In the genomic region with DNA sequence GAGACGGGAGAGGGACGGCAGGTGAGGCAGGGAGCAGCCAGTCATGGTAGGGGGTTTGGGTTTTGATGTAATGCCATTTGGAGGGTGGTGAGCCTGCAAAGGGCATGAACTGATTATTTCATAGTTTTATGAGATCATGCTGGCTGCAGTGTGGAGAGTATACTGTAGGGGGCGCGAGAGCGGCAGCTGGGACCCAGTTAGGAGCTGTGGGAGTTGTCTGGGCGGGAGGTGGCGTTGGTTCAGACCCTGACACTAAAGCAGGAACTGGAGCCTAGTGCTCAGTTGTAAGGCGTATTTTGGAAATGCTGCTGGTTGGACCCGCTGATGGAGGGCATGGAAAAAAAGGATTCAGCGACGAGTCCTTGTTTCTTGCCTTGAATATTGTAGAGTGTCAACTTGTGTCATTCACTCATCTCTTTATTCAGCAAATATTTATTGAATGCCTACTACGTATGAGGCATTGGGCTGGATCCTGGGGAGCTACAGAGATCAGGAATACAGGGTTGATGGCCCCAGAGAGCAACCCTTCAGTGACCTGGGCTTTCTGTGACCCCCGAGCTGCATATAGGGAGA, we compare ENCODE assay signal across 1 cellular context.
A peak's percentile ranks its signal among the peaks of the same experiment; 100 is the strongest.
TF ChIP-seq lines count a peak whose summit lies in the region.

No MANE protein-coding gene starts in this region.

TF ChIP-seq in HepG2, 621 proteins besides CTCF, POLR2A, EP300 and RAD21 (continued from another document and continues in another):
- peak; percentile 44; the same call in 1 of the 2 replicates for TF ChIP-seq BHLHE40 (IDR thresholded peaks at IDR 0.05; ENCODE audit: low read length)
- TF ChIP-seq, protein P1, sequence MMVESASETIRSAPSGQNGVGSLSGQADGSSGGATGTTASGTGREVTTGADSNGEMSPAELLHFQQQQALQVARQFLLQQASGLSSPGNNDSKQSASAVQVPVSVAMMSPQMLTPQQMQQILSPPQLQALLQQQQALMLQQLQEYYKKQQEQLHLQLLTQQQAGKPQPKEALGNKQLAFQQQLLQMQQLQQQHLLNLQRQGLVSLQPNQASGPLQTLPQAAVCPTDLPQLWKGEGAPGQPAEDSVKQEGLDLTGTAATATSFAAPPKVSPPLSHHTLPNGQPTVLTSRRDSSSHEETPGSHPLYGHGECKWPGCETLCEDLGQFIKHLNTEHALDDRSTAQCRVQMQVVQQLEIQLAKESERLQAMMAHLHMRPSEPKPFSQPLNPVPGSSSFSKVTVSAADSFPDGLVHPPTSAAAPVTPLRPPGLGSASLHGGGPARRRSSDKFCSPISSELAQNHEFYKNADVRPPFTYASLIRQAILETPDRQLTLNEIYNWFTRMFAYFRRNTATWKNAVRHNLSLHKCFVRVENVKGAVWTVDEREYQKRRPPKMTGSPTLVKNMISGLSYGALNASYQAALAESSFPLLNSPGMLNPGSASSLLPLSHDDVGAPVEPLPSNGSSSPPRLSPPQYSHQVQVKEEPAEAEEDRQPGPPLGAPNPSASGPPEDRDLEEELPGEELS (CRISPR knock-in tag; IDR thresholded peaks at IDR 0.05) = no peak
- no peak for TF ChIP-seq ZNF225 (CRISPR knock-in tag; IDR thresholded peaks at IDR 0.05)
- 0 out of 2 replicates have a peak, but pooled peaks have one; percentile 22 for TF ChIP-seq MXD4 (CRISPR knock-in tag; IDR thresholded peaks at IDR 0.05)
- no peak for TF ChIP-seq ZNF205 (CRISPR knock-in tag; IDR thresholded peaks at IDR 0.05)
- TF ChIP-seq NFYB (CRISPR knock-in tag; IDR thresholded peaks at IDR 0.05) = no peak
- TF ChIP-seq TGIF2 (CRISPR knock-in tag; IDR thresholded peaks at IDR 0.05) = no peak
- TF ChIP-seq, protein P2, sequence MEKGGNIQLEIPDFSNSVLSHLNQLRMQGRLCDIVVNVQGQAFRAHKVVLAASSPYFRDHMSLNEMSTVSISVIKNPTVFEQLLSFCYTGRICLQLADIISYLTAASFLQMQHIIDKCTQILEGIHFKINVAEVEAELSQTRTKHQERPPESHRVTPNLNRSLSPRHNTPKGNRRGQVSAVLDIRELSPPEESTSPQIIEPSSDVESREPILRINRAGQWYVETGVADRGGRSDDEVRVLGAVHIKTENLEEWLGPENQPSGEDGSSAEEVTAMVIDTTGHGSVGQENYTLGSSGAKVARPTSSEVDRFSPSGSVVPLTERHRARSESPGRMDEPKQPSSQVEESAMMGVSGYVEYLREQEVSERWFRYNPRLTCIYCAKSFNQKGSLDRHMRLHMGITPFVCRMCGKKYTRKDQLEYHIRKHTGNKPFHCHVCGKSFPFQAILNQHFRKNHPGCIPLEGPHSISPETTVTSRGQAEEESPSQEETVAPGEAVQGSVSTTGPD (CRISPR knock-in tag; IDR thresholded peaks at IDR 0.05) = no peak
- TF ChIP-seq IRF2 (CRISPR knock-in tag; IDR thresholded peaks at IDR 0.05) = 0 out of 2 replicates have a peak, but pooled peaks have one; percentile 51
- TF ChIP-seq IRX3 (CRISPR knock-in tag; IDR thresholded peaks at IDR 0.05; ENCODE audit: borderline replicate concordance, low read depth) = no peak
- TF ChIP-seq KLF16 (CRISPR knock-in tag; IDR thresholded peaks at IDR 0.05) = 0 out of 4 replicates have a peak, but pooled peaks of 1 of the 2 experiments have one; percentile 27
- no peak for TF ChIP-seq ZNF24 (IDR thresholded peaks at IDR 0.05)
- TF ChIP-seq ZNF569 (CRISPR knock-in tag; IDR thresholded peaks at IDR 0.05; ENCODE audit: borderline replicate concordance) = no peak
- TF ChIP-seq ATF7 (IDR thresholded peaks at IDR 0.05) = no peak
- TF ChIP-seq ATF7 (CRISPR knock-in tag; IDR thresholded peaks at IDR 0.05) = no peak
- TF ChIP-seq MIXL1 (CRISPR knock-in tag; IDR thresholded peaks at IDR 0.05) = 0 out of 2 replicates have a peak, but pooled peaks have one; percentile 36
- no peak for TF ChIP-seq CENPX (CRISPR knock-in tag; IDR thresholded peaks at IDR 0.05)
- no peak for TF ChIP-seq NAIF1 (CRISPR knock-in tag; IDR thresholded peaks at IDR 0.05; ENCODE audit: borderline replicate concordance)
- no peak for TF ChIP-seq ZNF430 (CRISPR knock-in tag; IDR thresholded peaks at IDR 0.05)
- TF ChIP-seq ELF3 (CRISPR knock-in tag; IDR thresholded peaks at IDR 0.05) = peak; percentile 44; the same call in 1 of the 2 replicates
- TF ChIP-seq PHF20 (CRISPR knock-in tag; IDR thresholded peaks at IDR 0.05) = no peak
- 0 out of 2 replicates have a peak, but pooled peaks have one; percentile 23 for TF ChIP-seq PHF8 (CRISPR knock-in tag; IDR thresholded peaks at IDR 0.05)
- no peak for TF ChIP-seq ZNF230 (CRISPR knock-in tag; IDR thresholded peaks at IDR 0.05)
- TF ChIP-seq ZNF274 (CRISPR knock-in tag; IDR thresholded peaks at IDR 0.05) = 0 out of 2 replicates have a peak, but pooled peaks have one; percentile 56
- TF ChIP-seq HNRNPH1 (optimal IDR thresholded peaks at IDR 0.05; ENCODE audit: low read depth, low read length) = no peak
- TF ChIP-seq, protein P3, sequence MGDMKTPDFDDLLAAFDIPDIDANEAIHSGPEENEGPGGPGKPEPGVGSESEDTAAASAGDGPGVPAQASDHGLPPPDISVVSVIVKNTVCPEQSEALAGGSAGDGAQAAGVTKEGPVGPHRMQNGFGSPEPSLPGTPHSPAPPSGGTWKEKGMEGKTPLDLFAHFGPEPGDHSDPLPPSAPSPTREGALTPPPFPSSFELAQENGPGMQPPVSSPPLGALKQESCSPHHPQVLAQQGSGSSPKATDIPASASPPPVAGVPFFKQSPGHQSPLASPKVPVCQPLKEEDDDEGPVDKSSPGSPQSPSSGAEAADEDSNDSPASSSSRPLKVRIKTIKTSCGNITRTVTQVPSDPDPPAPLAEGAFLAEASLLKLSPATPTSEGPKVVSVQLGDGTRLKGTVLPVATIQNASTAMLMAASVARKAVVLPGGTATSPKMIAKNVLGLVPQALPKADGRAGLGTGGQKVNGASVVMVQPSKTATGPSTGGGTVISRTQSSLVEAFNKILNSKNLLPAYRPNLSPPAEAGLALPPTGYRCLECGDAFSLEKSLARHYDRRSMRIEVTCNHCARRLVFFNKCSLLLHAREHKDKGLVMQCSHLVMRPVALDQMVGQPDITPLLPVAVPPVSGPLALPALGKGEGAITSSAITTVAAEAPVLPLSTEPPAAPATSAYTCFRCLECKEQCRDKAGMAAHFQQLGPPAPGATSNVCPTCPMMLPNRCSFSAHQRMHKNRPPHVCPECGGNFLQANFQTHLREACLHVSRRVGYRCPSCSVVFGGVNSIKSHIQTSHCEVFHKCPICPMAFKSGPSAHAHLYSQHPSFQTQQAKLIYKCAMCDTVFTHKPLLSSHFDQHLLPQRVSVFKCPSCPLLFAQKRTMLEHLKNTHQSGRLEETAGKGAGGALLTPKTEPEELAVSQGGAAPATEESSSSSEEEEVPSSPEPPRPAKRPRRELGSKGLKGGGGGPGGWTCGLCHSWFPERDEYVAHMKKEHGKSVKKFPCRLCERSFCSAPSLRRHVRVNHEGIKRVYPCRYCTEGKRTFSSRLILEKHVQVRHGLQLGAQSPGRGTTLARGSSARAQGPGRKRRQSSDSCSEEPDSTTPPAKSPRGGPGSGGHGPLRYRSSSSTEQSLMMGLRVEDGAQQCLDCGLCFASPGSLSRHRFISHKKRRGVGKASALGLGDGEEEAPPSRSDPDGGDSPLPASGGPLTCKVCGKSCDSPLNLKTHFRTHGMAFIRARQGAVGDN (CRISPR knock-in tag; IDR thresholded peaks at IDR 0.05) = peak; percentile 32; the same call in 1 of the 2 replicates
- TF ChIP-seq MAZ (IDR thresholded peaks at IDR 0.05; ENCODE audit: borderline replicate concordance, low read depth, low read length) = peak; percentile 59; the same call in 1 of the 2 replicates
- TF ChIP-seq MAZ (CRISPR knock-in tag; IDR thresholded peaks at IDR 0.05; ENCODE audit: low read depth) = no peak
- peak; percentile 60; the same call in 1 of the 2 replicates for TF ChIP-seq ZNF501 (CRISPR knock-in tag; IDR thresholded peaks at IDR 0.05)
- TF ChIP-seq KMT2A (CRISPR knock-in tag; IDR thresholded peaks at IDR 0.05) = no peak
- TF ChIP-seq, protein P4, sequence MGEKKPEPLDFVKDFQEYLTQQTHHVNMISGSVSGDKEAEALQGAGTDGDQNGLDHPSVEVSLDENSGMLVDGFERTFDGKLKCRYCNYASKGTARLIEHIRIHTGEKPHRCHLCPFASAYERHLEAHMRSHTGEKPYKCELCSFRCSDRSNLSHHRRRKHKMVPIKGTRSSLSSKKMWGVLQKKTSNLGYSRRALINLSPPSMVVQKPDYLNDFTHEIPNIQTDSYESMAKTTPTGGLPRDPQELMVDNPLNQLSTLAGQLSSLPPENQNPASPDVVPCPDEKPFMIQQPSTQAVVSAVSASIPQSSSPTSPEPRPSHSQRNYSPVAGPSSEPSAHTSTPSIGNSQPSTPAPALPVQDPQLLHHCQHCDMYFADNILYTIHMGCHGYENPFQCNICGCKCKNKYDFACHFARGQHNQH (CRISPR knock-in tag; IDR thresholded peaks at IDR 0.05) = 0 out of 2 replicates have a peak, but pooled peaks have one; percentile 59
- TF ChIP-seq ZNF816 (CRISPR knock-in tag; IDR thresholded peaks at IDR 0.05; ENCODE audit: borderline replicate concordance) = no peak
- TF ChIP-seq ZSCAN21 (CRISPR knock-in tag; IDR thresholded peaks at IDR 0.05; ENCODE audit: borderline replicate concordance) = 0 out of 2 replicates have a peak, but pooled peaks have one; percentile 27
- TF ChIP-seq ZNF564 (CRISPR knock-in tag; IDR thresholded peaks at IDR 0.05) = no peak
- TF ChIP-seq, protein P5, sequence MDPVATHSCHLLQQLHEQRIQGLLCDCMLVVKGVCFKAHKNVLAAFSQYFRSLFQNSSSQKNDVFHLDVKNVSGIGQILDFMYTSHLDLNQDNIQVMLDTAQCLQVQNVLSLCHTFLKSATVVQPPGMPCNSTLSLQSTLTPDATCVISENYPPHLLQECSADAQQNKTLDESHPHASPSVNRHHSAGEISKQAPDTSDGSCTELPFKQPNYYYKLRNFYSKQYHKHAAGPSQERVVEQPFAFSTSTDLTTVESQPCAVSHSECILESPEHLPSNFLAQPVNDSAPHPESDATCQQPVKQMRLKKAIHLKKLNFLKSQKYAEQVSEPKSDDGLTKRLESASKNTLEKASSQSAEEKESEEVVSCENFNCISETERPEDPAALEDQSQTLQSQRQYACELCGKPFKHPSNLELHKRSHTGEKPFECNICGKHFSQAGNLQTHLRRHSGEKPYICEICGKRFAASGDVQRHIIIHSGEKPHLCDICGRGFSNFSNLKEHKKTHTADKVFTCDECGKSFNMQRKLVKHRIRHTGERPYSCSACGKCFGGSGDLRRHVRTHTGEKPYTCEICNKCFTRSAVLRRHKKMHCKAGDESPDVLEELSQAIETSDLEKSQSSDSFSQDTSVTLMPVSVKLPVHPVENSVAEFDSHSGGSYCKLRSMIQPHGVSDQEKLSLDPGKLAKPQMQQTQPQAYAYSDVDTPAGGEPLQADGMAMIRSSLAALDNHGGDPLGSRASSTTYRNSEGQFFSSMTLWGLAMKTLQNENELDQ (CRISPR knock-in tag; IDR thresholded peaks at IDR 0.05; ENCODE audit: borderline replicate concordance) = no peak
- no peak for TF ChIP-seq SSRP1 (CRISPR knock-in tag; IDR thresholded peaks at IDR 0.05)
- TF ChIP-seq ZSCAN25 (CRISPR knock-in tag; IDR thresholded peaks at IDR 0.05) = 0 out of 2 replicates have a peak, but pooled peaks have one; percentile 37
- TF ChIP-seq SP4 (CRISPR knock-in tag; IDR thresholded peaks at IDR 0.05) = no peak
- TF ChIP-seq SOX5 (CRISPR knock-in tag; IDR thresholded peaks at IDR 0.05; ENCODE audit: borderline replicate concordance) = 0 out of 2 replicates have a peak, but pooled peaks have one; percentile 9
- TF ChIP-seq MIER2 (CRISPR knock-in tag; IDR thresholded peaks at IDR 0.05) = 0 out of 2 replicates have a peak, but pooled peaks have one; percentile 48
- peak; percentile 50 for TF ChIP-seq TBL1XR1 (IDR thresholded peaks at IDR 0.05; ENCODE audit: borderline replicate concordance, low read length, partially characterized antibody)
- peak; percentile 22; the same call in 1 of the 2 replicates for TF ChIP-seq HDAC1 (CRISPR knock-in tag; IDR thresholded peaks at IDR 0.05)
- TF ChIP-seq, protein P6, sequence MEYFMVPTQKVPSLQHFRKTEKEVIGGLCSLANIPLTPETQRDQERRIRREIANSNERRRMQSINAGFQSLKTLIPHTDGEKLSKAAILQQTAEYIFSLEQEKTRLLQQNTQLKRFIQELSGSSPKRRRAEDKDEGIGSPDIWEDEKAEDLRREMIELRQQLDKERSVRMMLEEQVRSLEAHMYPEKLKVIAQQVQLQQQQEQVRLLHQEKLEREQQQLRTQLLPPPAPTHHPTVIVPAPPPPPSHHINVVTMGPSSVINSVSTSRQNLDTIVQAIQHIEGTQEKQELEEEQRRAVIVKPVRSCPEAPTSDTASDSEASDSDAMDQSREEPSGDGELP (IDR thresholded peaks at IDR 0.05; ENCODE audit: borderline replicate concordance, low read depth) = peak; percentile 77; the same call in 1 of the 2 replicates
- no peak for TF ChIP-seq SCMH1 (CRISPR knock-in tag; IDR thresholded peaks at IDR 0.05; ENCODE audit: borderline replicate concordance)
- TF ChIP-seq, protein P7, sequence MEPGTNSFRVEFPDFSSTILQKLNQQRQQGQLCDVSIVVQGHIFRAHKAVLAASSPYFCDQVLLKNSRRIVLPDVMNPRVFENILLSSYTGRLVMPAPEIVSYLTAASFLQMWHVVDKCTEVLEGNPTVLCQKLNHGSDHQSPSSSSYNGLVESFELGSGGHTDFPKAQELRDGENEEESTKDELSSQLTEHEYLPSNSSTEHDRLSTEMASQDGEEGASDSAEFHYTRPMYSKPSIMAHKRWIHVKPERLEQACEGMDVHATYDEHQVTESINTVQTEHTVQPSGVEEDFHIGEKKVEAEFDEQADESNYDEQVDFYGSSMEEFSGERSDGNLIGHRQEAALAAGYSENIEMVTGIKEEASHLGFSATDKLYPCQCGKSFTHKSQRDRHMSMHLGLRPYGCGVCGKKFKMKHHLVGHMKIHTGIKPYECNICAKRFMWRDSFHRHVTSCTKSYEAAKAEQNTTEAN (CRISPR knock-in tag; conservative IDR thresholded peaks at IDR 0.05) = no peak
- TF ChIP-seq, protein P8, sequence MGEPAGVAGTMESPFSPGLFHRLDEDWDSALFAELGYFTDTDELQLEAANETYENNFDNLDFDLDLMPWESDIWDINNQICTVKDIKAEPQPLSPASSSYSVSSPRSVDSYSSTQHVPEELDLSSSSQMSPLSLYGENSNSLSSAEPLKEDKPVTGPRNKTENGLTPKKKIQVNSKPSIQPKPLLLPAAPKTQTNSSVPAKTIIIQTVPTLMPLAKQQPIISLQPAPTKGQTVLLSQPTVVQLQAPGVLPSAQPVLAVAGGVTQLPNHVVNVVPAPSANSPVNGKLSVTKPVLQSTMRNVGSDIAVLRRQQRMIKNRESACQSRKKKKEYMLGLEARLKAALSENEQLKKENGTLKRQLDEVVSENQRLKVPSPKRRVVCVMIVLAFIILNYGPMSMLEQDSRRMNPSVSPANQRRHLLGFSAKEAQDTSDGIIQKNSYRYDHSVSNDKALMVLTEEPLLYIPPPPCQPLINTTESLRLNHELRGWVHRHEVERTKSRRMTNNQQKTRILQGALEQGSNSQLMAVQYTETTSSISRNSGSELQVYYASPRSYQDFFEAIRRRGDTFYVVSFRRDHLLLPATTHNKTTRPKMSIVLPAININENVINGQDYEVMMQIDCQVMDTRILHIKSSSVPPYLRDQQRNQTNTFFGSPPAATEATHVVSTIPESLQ (CRISPR knock-in tag; conservative IDR thresholded peaks at IDR 0.05) = no peak
- TF ChIP-seq XRCC5 (optimal IDR thresholded peaks at IDR 0.05; ENCODE audit: low read length) = peak; percentile 94
- peak; percentile 27; the same call in 1 of the 2 replicates for TF ChIP-seq KAT8 (CRISPR knock-in tag; IDR thresholded peaks at IDR 0.05)
- TF ChIP-seq ZNF883 (CRISPR knock-in tag; IDR thresholded peaks at IDR 0.05; ENCODE audit: not compliant biosample characterization) = peak; percentile 72
